11 cellular contexts compared by ENCODE assay signal in the genomic region with DNA sequence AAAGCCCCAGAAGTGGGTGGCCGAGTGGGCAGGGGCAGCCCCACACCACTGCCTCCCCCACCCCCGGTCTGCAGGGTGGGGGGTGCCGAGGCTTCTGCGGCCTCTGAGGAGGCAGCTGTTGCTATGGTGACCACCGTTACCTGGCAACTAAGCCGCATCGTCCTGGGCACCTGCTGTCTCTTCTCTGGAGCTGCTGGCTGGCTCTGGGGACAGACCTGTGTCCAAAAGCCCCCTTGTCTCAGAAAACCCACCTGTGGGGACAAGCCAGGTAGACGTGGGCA.
DNase-seq lines count a peak whose midpoint lies in the region; ATAC-seq, FAIRE-seq and TF ChIP-seq lines count a peak whose summit lies in the region.
"Had no signal": no experiment of that assay in that cellular context is flagged by ENCODE, and none has a peak within 500 bp of the region (broad histone marks: within the 10 kb centered on the region; RNA-seq: fewer than 3 reads in every experiment).

No MANE protein-coding gene starts in this region.

- ATAC-seq in gastroesophageal sphincter (no peak), HG03135 (IDR thresholded peaks at IDR 0.05; ENCODE audit: unreplicated experiment) (no peak)

- no peak overlapping the region for H3K27ac ChIP-seq in gastroesophageal sphincter

- H3K4me1 ChIP-seq in BE2C = no peaks in the 10 kb centered on the region; the same call in none of the 2 replicates
- peaks cover 0 to 16% (median 0%) of the 10 kb centered on the region in 3 donors for H3K4me1 ChIP-seq in gastroesophageal sphincter
- H3K4me1 ChIP-seq: HAP-1 had no signal

- DNase-seq in BE2C (peak; percentile 58), DMS53 treated with DMSO at 0.1 percent for 48 hours (lab: John Stamatoyannopoulos, UW; ENCODE audit: unreplicated experiment) (peak; percentile 10), NCI-H524 (lab: John Stamatoyannopoulos, UW) (peak; percentile 71 to 92), bronchial epithelial cell (ENCODE audit: low read depth) (peak; percentile 4), germinal center (ENCODE audit: low spot score) (no peak), kidney glomerular epithelial cell (lab: John Stamatoyannopoulos, UW) (no peak)
- DNase-seq: NCI-H226; stimulated activated naive CD4-positive, alpha-beta T cell treated with Interleukin-2 at 50 U/mL for 16 hours had no signal

- no peak overlapping the region for H3K4me3 ChIP-seq in BE2C (ENCODE audit: low read depth, low read length)
- H3K4me3 ChIP-seq in bronchial epithelial cell (ENCODE audit: low read depth, low read length) = no peak overlapping the region
- no peak overlapping the region for H3K4me3 ChIP-seq in gastroesophageal sphincter
- H3K4me3 ChIP-seq: HAP-1 had no signal

- no peak for TF ChIP-seq POLR2A in gastroesophageal sphincter (IDR thresholded peaks at IDR 0.05)

- WGBS in gastroesophageal sphincter (ENCODE audit: low coverage in 1 of 2), 2 donors = 20% methylated on average over 6 of the region's 8 CpGs; no CpG with 5 or more reads in 1 of the 2 donors

- H3K27me3 ChIP-seq in BE2C = no peaks in the 10 kb centered on the region
- peaks cover 1% of the 10 kb centered on the region for H3K27me3 ChIP-seq in bronchial epithelial cell (ENCODE audit: control insufficient read depth, insufficient read depth, low read length)
- peaks cover 59% of the 10 kb centered on the region for H3K27me3 ChIP-seq in gastroesophageal sphincter

- FAIRE-seq in bronchial epithelial cell (lab: Jason Lieb, UNC) = no peak

- TF ChIP-seq CTCF in BE2C (IDR thresholded peaks at IDR 0.05; ENCODE audit: low read depth, low read length) (no peak), bronchial epithelial cell (IDR thresholded peaks at IDR 0.05; ENCODE audit: insufficient read depth, low read length, severe bottlenecking) (no peak), gastroesophageal sphincter (IDR thresholded peaks at IDR 0.05) (no peak)

- H3K36me3 ChIP-seq in BE2C (no peaks in the 10 kb centered on the region), bronchial epithelial cell (ENCODE audit: control insufficient read depth, insufficient read depth, low read length) (no peaks in the 10 kb centered on the region), gastroesophageal sphincter (no peaks in the 10 kb centered on the region)
- H3K36me3 ChIP-seq: HAP-1 had no signal

- no peak for TF ChIP-seq EP300 in gastroesophageal sphincter (IDR thresholded peaks at IDR 0.05)

- no peaks in the 10 kb centered on the region for H3K9me3 ChIP-seq in BE2C
- H3K9me3 ChIP-seq in gastroesophageal sphincter = no peaks in the 10 kb centered on the region
- H3K9me3 ChIP-seq: HAP-1 had no signal

Comparison
In these comparisons a context has a peak if more than half of its experiments do, and no peak if none do; other contexts are left out.
1. DNase-seq: peak in BE2C (single experiment), DMS53 treated with DMSO at 0.1 percent for 48 hours (single experiment), NCI-H524 (2 of 2) and bronchial epithelial cell (single experiment); none in germinal center (single experiment) and kidney glomerular epithelial cell (single experiment).